Comparison of ENCODE assay signal across 11 cellular contexts in genomic region chr17:29710891-29711418, GRCh38.
DNase-seq lines count a peak whose midpoint lies in the region; ATAC-seq, FAIRE-seq and TF ChIP-seq lines count a peak whose summit lies in the region.
"Had no signal": no experiment of that assay in that cellular context is flagged by ENCODE, and none has a peak within 500 bp of the region (broad histone marks: within the 10 kb centered on the region; RNA-seq: fewer than 3 reads in every experiment).

No MANE protein-coding gene starts in this region.

- POLR2A ChIA-PET in activated B cell treated with CpG ODN at 0.5 μM for 24 hours (lab: Charles Lee): interaction anchor here (0.6 to 3.5 kb wide), 5 partner anchors 10 to 50 kb away, joined by 3 to 30 read pairs (median 4); no protein-coding TSS in a partner anchor

- intact Hi-C loops in activated B cell treated with CpG ODN at 0.5 μM for 24 hours (cut with micrococcal nuclease): no loop called here

- CTCF ChIA-PET in activated B cell treated with CpG ODN at 0.5 μM for 24 hours (lab: Charles Lee): interaction anchor here (1.0 to 2.1 kb wide), 3 partner anchors 10 to 93 kb away, joined by 3 to 5 read pairs (median 4); no protein-coding TSS in a partner anchor

- no peak for TF ChIP-seq POLR2A in GM12891 (IDR thresholded peaks at IDR 0.05; ENCODE audit: low read depth, low read length)

- no peak for FAIRE-seq in GM12891 (lab: Jason Lieb, UNC)
- FAIRE-seq: colon had no signal

- no peak for ATAC-seq in activated B cell treated with CpG ODN at 0.5 μM for 24 hours (ENCODE audit: low read depth)
- ATAC-seq: stimulated activated naive B cell treated with anti-CD40 and anti-IgM and Interleukin-4, amounts not matched to agents 10 μg/mL and 1 μg/mL and 100 μg/mL, for 72 hours had no signal

- H3K4me1 Mint-ChIP-seq in HFFc6 (ENCODE audit: low read depth): peaks cover 63% of the 10 kb centered on the region
- H3K4me1 Mint-ChIP-seq in activated B cell treated with CpG ODN at 0.5 μM for 24 hours: peaks cover 93% of the 10 kb centered on the region

- no peaks in the 10 kb centered on the region for H3K27me3 Mint-ChIP-seq in HFFc6 (ENCODE audit: insufficient read depth)
- no peaks in the 10 kb centered on the region for H3K27me3 Mint-ChIP-seq in activated B cell treated with CpG ODN at 0.5 μM for 24 hours
- H3K27me3 Mint-ChIP-seq: stimulated activated naive B cell treated with anti-CD40 and anti-IgM and Interleukin-4, amounts not matched to agents 10 μg/mL and 1 μg/mL and 100 μg/mL, for 72 hours had no signal

- H3K36me3 Mint-ChIP-seq in HFFc6 (ENCODE audit: low read depth): no peaks in the 10 kb centered on the region
- peaks cover 25% of the 10 kb centered on the region for H3K36me3 Mint-ChIP-seq in activated B cell treated with CpG ODN at 0.5 μM for 24 hours (ENCODE audit: low read depth)

- H3K4me3 Mint-ChIP-seq in HFFc6: peak overlapping the region; percentile 59
- no peak overlapping the region for H3K4me3 Mint-ChIP-seq in activated B cell treated with CpG ODN at 0.5 μM for 24 hours
- H3K4me3 Mint-ChIP-seq: neural crest cell; stimulated activated naive B cell treated with anti-CD40 and anti-IgM and Interleukin-4, amounts not matched to agents 10 μg/mL and 1 μg/mL and 100 μg/mL, for 72 hours had no signal

- no peaks in the 10 kb centered on the region for H3K9me3 Mint-ChIP-seq in HFFc6
- H3K9me3 Mint-ChIP-seq in activated B cell treated with CpG ODN at 0.5 μM for 24 hours: no peaks in the 10 kb centered on the region
- H3K9me3 Mint-ChIP-seq: stimulated activated naive B cell treated with anti-CD40 and anti-IgM and Interleukin-4, amounts not matched to agents 10 μg/mL and 1 μg/mL and 100 μg/mL, for 72 hours had no signal

- DNase-seq in A172 (ENCODE audit: low spot score): peak; percentile 86
- peak; percentile 94 for DNase-seq in HFFc6
- DNase-seq in activated B cell treated with CpG ODN at 0.5 μM for 24 hours: no peak
- peak; percentile 59 for DNase-seq in left kidney (ENCODE audit: low read depth, low spot score)
- no peak for DNase-seq in DMS153 treated with DMSO at 0.1 percent for 48 hours (lab: John Stamatoyannopoulos, UW; ENCODE audit: unreplicated experiment)
- no peak for DNase-seq in SKM-1 (lab: John Stamatoyannopoulos, UW; ENCODE audit: unreplicated experiment)
- DNase-seq in GM12891 (ENCODE audit: insufficient read length, low spot score): no peak
- DNase-seq in KG1 (lab: John Stamatoyannopoulos, UW): no peak
- DNase-seq: stimulated activated naive B cell treated with anti-CD40 and anti-IgM and Interleukin-4, amounts not matched to agents 10 μg/mL and 1 μg/mL and 100 μg/mL, for 72 hours had no signal

- TF ChIP-seq CTCF in HFFc6 (IDR thresholded peaks at IDR 0.05) (no peak), activated B cell treated with CpG ODN at 0.5 μM for 24 hours (IDR thresholded peaks at IDR 0.05) (no peak)

- H3K27ac Mint-ChIP-seq in HFFc6 (peak overlapping the region; percentile 75), activated B cell treated with CpG ODN at 0.5 μM for 24 hours (peak overlapping the region; percentile 72)
- H3K27ac Mint-ChIP-seq: stimulated activated naive B cell treated with anti-CD40 and anti-IgM and Interleukin-4, amounts not matched to agents 10 μg/mL and 1 μg/mL and 100 μg/mL, for 72 hours had no signal

TF ChIP-seq in GM12891, 5 proteins besides CTCF, POLR2A, EP300 and RAD21:
- no peak for TF ChIP-seq PAX5 (IDR thresholded peaks at IDR 0.05; ENCODE audit: insufficient read depth, low read length, severe bottlenecking)
- no peak for TF ChIP-seq POU2F2 (IDR thresholded peaks at IDR 0.05; ENCODE audit: low read depth, low read length)
- no peak for TF ChIP-seq TAF1 (IDR thresholded peaks at IDR 0.05; ENCODE audit: low read depth, low read length)
- no peak for TF ChIP-seq POLR2AphosphoS5 (IDR thresholded peaks at IDR 0.05; ENCODE audit: low read depth, low read length)
- no peak for TF ChIP-seq SPI1 (IDR thresholded peaks at IDR 0.05; ENCODE audit: low read depth, low read length)

Comparison
In these comparisons a context has a peak if more than half of its experiments do, and no peak if none do; other contexts are left out.
1. DNase-seq: peak in A172 (single experiment), HFFc6 (single experiment) and left kidney (single experiment); none in activated B cell treated with CpG ODN at 0.5 μM for 24 hours (single experiment), DMS153 treated with DMSO at 0.1 percent for 48 hours (single experiment), SKM-1 (single experiment), GM12891 (single experiment) and KG1 (single experiment).